Comparison of ENCODE assay signal across 9 cellular contexts in the genomic region with DNA sequence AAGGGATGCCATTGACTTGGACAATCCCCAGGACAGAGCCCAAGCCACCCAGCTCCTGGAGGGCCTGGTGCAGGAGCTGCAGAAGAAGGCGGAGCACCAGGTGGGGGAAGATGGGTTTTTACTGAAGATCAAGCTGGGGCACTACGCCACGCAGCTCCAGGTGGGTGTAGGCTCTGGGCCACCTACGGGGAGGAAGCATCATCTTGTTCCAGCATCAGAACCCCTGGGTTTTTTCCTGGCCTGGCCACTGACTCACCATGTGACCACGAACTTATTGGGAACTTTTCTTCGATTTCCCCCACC.
DNase-seq lines count a peak whose midpoint lies in the region; ATAC-seq and TF ChIP-seq lines count a peak whose summit lies in the region.
"Had no signal": no experiment of that assay in that cellular context is flagged by ENCODE, and none has a peak within 500 bp of the region (broad histone marks: within the 10 kb centered on the region; RNA-seq: fewer than 3 reads in every experiment).

No MANE protein-coding gene starts in this region.

- peak overlapping the region; percentile 95 for H3K27ac Mint-ChIP-seq in memory B cell

- H3K27ac ChIP-seq in OCI-LY3 (ENCODE audit: low read length), result peak overlapping the region; percentile 95

- H2AFZ ChIP-seq in OCI-LY3 (ENCODE audit: low read depth, low read length), result no peak overlapping the region

- H3K4me1 ChIP-seq in OCI-LY3 (ENCODE audit: low read length), result peaks cover 48% of the 10 kb centered on the region

- peak overlapping the region; percentile 92 for H3K9ac ChIP-seq in OCI-LY3 (ENCODE audit: low read length)

- H3K27me3 ChIP-seq in OCI-LY3 (ENCODE audit: low read depth, low read length), result no peaks in the 10 kb centered on the region

- peaks cover 69% of the 10 kb centered on the region for H3K79me2 ChIP-seq in OCI-LY3 (ENCODE audit: low read length)

- TF ChIP-seq CTCF in OCI-LY3 (IDR thresholded peaks at IDR 0.05; ENCODE audit: low read depth, low read length), result no peak

- H3K9me3 Mint-ChIP-seq in memory B cell, result no peaks in the 10 kb centered on the region

- H3K4me3 Mint-ChIP-seq in memory B cell, result peak overlapping the region; percentile 94

- peak overlapping the region; percentile 84 for H3K4me3 ChIP-seq in OCI-LY3 (ENCODE audit: low read length)

- ATAC-seq in memory B cell (ENCODE audit: low read depth), result no peak

- H4K20me1 ChIP-seq in OCI-LY3 (ENCODE audit: insufficient read depth, low read length), result peaks cover 4% of the 10 kb centered on the region; the same call in 1 of the 2 replicates

- H3K4me1 Mint-ChIP-seq in memory B cell, result peaks cover 37% of the 10 kb centered on the region

- no peaks in the 10 kb centered on the region for H3K27me3 Mint-ChIP-seq in memory B cell

- H3K36me3 Mint-ChIP-seq in memory B cell, result peaks cover 12% of the 10 kb centered on the region

- peaks cover 34% of the 10 kb centered on the region for H3K36me3 ChIP-seq in OCI-LY3 (replicated peaks; ENCODE audit: low read depth, low read length)

- H3K4me2 ChIP-seq in OCI-LY3 (ENCODE audit: low read length), result peak overlapping the region; percentile 98

- DNase-seq in activated T-cell treated with anti-CD3 and anti-CD28 coated beads for 24 hours (ENCODE audit: low read depth), result peak; percentile 57
- no peak for DNase-seq in memory B cell (ENCODE audit: low spot score in 2 of 2)
- peak; percentile 60 to 80 for DNase-seq in stimulated activated CD8-positive, alpha-beta memory T cell treated with anti-CD3 and anti-CD28 coated beads, Interleukin-4, amount 100 ng/mL, for 4 hours (ENCODE audit: low read depth in 2 of 2, low spot score in 1 of 2)
- DNase-seq in SKM-1 (lab: John Stamatoyannopoulos, UW; ENCODE audit: unreplicated experiment), result no peak
- DNase-seq in GM03348 (ENCODE audit: low spot score), result no peak
- no peak for DNase-seq in iPS-NIHi7 (ENCODE audit: extremely low spot score)
- no peak for DNase-seq in OCI-M2 (lab: John Stamatoyannopoulos, UW; ENCODE audit: unreplicated experiment)
- DNase-seq: NK-92 treated with Interleukin-12 subunit alpha and Interleukin-12 subunit beta, amount 100 ng/mL, for 24 hours had no signal

- no peaks in the 10 kb centered on the region for H3K9me3 ChIP-seq in OCI-LY3 (ENCODE audit: insufficient read depth, low read length)

Comparison
In these comparisons a context has a peak if more than half of its experiments do, and no peak if none do; other contexts are left out.
1. DNase-seq: peak in activated T-cell treated with anti-CD3 and anti-CD28 coated beads for 24 hours (single experiment) and stimulated activated CD8-positive, alpha-beta memory T cell treated with anti-CD3 and anti-CD28 coated beads, Interleukin-4, amount 100 ng/mL, for 4 hours (2 of 2); none in memory B cell (0 of 2), SKM-1 (single experiment), GM03348 (single experiment), iPS-NIHi7 (single experiment) and OCI-M2 (single experiment).